Comparison of ENCODE assay signal across 12 cellular contexts in genomic region chr15:55268054-55268695, GRCh38. TPM values are rescaled to one million over a fixed set of nuclear protein-coding genes. Genes with fewer than 3 reads are reported as not detected.
A peak's percentile ranks its signal among the peaks of the same experiment; 100 is the strongest.
DNase-seq lines count a peak whose midpoint lies in the region; ATAC-seq and TF ChIP-seq lines count a peak whose summit lies in the region.
"Had no signal": no experiment of that assay in that cellular context is flagged by ENCODE, and none has a peak within 500 bp of the region (broad histone marks: within the 10 kb centered on the region; RNA-seq: fewer than 3 reads in every experiment).

No MANE protein-coding gene starts in this region.

- H3K4me3 ChIP-seq in left lung (no peak overlapping the region), stomach (no peak overlapping the region)
- H3K4me3 ChIP-seq: GM12878 had no signal

- H3K27ac ChIP-seq in left lung (peak overlapping the region; percentile 47 to 84), stomach (peak overlapping the region in 4 of 5 donors; percentile 50 to 79 (median 62))
- H3K27ac ChIP-seq: epithelial cell of prostate had no signal

- H3K9me3 Mint-ChIP-seq in activated T-cell treated with anti-CD3 and anti-CD28 coated beads, Interleukin-2, amount 50 U/mL, for 4 hours: no peaks in the 10 kb centered on the region
- H3K9me3 Mint-ChIP-seq in activated CD8-positive, alpha-beta T cell treated with anti-CD3 and anti-CD28 coated beads for 36 hours: no peaks in the 10 kb centered on the region

- TF ChIP-seq POLR2A in stomach (IDR thresholded peaks at IDR 0.05): no peak

- DNase-seq in activated T-cell treated with anti-CD3 and anti-CD28 coated beads, Interleukin-2, amount 50 U/mL, for 4 hours: no peak
- DNase-seq in activated T-cell treated with anti-CD3 and anti-CD28 coated beads, Interleukin-2, amount 50 U/mL, for 1 hour: no peak
- DNase-seq in activated CD8-positive, alpha-beta T cell treated with anti-CD3 and anti-CD28 coated beads for 36 hours: no peak
- DNase-seq in left lung: no peak
- no peak for DNase-seq in stomach
- no peak for DNase-seq in C1 segment of cervical spinal cord (lab: John Stamatoyannopoulos, UW)
- DNase-seq in DMS114 treated with DMSO at 0.1 percent for 48 hours (lab: John Stamatoyannopoulos, UW; ENCODE audit: unreplicated experiment): no peak
- DNase-seq: DND-41, NCI-H1092 had no signal

- no peak for TF ChIP-seq EP300 in stomach (IDR thresholded peaks at IDR 0.05)

- H3K4me3 Mint-ChIP-seq in activated T-cell treated with anti-CD3 and anti-CD28 coated beads, Interleukin-2, amount 50 U/mL, for 4 hours: peak overlapping the region; percentile 73
- peak overlapping the region; percentile 72 for H3K4me3 Mint-ChIP-seq in activated CD8-positive, alpha-beta T cell treated with anti-CD3 and anti-CD28 coated beads for 36 hours

- H3K27me3 ChIP-seq in left lung (no peaks in the 10 kb centered on the region), stomach (no peaks in the 10 kb centered on the region)

- H3K4me1 ChIP-seq in left lung (peaks cover 0 to 60% of the 10 kb centered on the region in 2 donors), stomach (peaks cover 5 to 75% (median 21%) of the 10 kb centered on the region in 4 donors)

- peaks cover 67% of the 10 kb centered on the region for H3K4me1 Mint-ChIP-seq in activated T-cell treated with anti-CD3 and anti-CD28 coated beads, Interleukin-2, amount 50 U/mL, for 4 hours (ENCODE audit: low read depth)
- peaks cover 76% of the 10 kb centered on the region for H3K4me1 Mint-ChIP-seq in activated CD8-positive, alpha-beta T cell treated with anti-CD3 and anti-CD28 coated beads for 36 hours (ENCODE audit: low read depth)

- CTCF ChIA-PET in activated CD8-positive, alpha-beta T cell treated with anti-CD3 and anti-CD28 coated beads for 36 hours (lab: Charles Lee): interaction anchor here (0.7 to 2.0 kb wide), 8 partner anchors 8 to 44 kb away, joined by 3 to 11 read pairs (median 5); no protein-coding TSS in a partner anchor

- intact Hi-C loops in activated CD8-positive, alpha-beta T cell treated with anti-CD3 and anti-CD28 coated beads for 36 hours (cut with micrococcal nuclease): no loop called here
- intact Hi-C loops in left lung (cut with DNase I) (no loop called here), stomach (cut with DNase I; ENCODE audit: low total_unique reads) (no loop called here)

- no peak for TF ChIP-seq CTCF in activated CD8-positive, alpha-beta T cell treated with anti-CD3 and anti-CD28 coated beads for 36 hours (IDR thresholded peaks at IDR 0.05)
- TF ChIP-seq CTCF in left lung (IDR thresholded peaks at IDR 0.05) (no peak), stomach (IDR thresholded peaks at IDR 0.05) (no peak)

- no peaks in the 10 kb centered on the region for H3K9me3 ChIP-seq in left lung
- H3K9me3 ChIP-seq in stomach: no peaks in the 10 kb centered on the region

- 85 to 95% (median 91%) methylated on average over 2 of the region's 2 CpGs for WGBS in stomach, 5 donors

- peak overlapping the region; percentile 99 for H3K27ac Mint-ChIP-seq in activated CD8-positive, alpha-beta T cell treated with anti-CD3 and anti-CD28 coated beads for 36 hours

- no peaks in the 10 kb centered on the region for H3K27me3 Mint-ChIP-seq in activated T-cell treated with anti-CD3 and anti-CD28 coated beads, Interleukin-2, amount 50 U/mL, for 4 hours (ENCODE audit: low read depth)
- H3K27me3 Mint-ChIP-seq in activated CD8-positive, alpha-beta T cell treated with anti-CD3 and anti-CD28 coated beads for 36 hours: no peaks in the 10 kb centered on the region

- H3K36me3 Mint-ChIP-seq in activated T-cell treated with anti-CD3 and anti-CD28 coated beads, Interleukin-2, amount 50 U/mL, for 4 hours (ENCODE audit: insufficient read depth): peaks cover 39% of the 10 kb centered on the region
- H3K36me3 Mint-ChIP-seq in activated CD8-positive, alpha-beta T cell treated with anti-CD3 and anti-CD28 coated beads for 36 hours (ENCODE audit: low read depth): peaks cover 72% of the 10 kb centered on the region

- H3K36me3 ChIP-seq in left lung (peaks cover 2 to 5% of the 10 kb centered on the region in 2 donors), stomach (peaks cover 0 to 50% (median 16%) of the 10 kb centered on the region in 4 donors)

- no peak for ATAC-seq in activated T-cell treated with anti-CD3 and anti-CD28 coated beads, Interleukin-2, amount 50 U/mL, for 4 hours
- ATAC-seq in activated CD8-positive, alpha-beta T cell treated with anti-CD3 and anti-CD28 coated beads for 36 hours: no peak
- ATAC-seq in left lung: no peak
- ATAC-seq in GM19395 (IDR thresholded peaks at IDR 0.05; ENCODE audit: unreplicated experiment): no peak

- POLR2A ChIA-PET in activated CD8-positive, alpha-beta T cell treated with anti-CD3 and anti-CD28 coated beads for 36 hours (lab: Charles Lee): interaction anchor here (1.0 to 3.3 kb wide), 8 partner anchors 10 to 49 kb away, joined by 3 to 30 read pairs (median 4); no protein-coding TSS in a partner anchor

RNA-seq across cellular contexts. Expression of gene RAB27A, which starts 21.4 kb away (rescaled TPM):
- 100 to 1,000 TPM in 2 of 3 donors, 10 to 100 TPM in 1; 95.3 to 144 (median 108) TPM for total RNA-seq in activated T-cell treated with anti-CD3 and anti-CD28 coated beads, Interleukin-2, amount 50 U/mL, for 4 hours
- total RNA-seq in activated CD8-positive, alpha-beta T cell treated with anti-CD3 and anti-CD28 coated beads for 36 hours: 100 to 1,000 TPM; 122 to 125 TPM
- total RNA-seq in left lung: 10 to 100 TPM; 58.1 to 85.7 TPM
- 10 to 100 TPM in 4 of 5 donors, 1 to 10 TPM in 1; 4.3 to 78.4 (median 56.7) TPM for total RNA-seq in stomach
- polyA plus RNA-seq in stomach: 100 to 1,000 TPM in 1 of 3 donors, 10 to 100 TPM in 2; 19.0 to 146 (median 59.5) TPM

RNA-seq across cellular contexts. Expression of gene PIGBOS1, which starts 50.7 kb away (rescaled TPM):
- 10 to 100 TPM; 10.3 to 13.0 (median 10.8) TPM for total RNA-seq in activated T-cell treated with anti-CD3 and anti-CD28 coated beads, Interleukin-2, amount 50 U/mL, for 4 hours
- total RNA-seq in activated CD8-positive, alpha-beta T cell treated with anti-CD3 and anti-CD28 coated beads for 36 hours: 10 to 100 TPM; 10.5 to 13.2 TPM
- total RNA-seq in left lung (10 to 100 TPM in 1 of 2 donors, 1 to 10 TPM in 1; 9.8 to 12.7 TPM), stomach (10 to 100 TPM in 3 of 5 donors, 1 to 10 TPM in 2; 7.0 to 12.7 (median 11.2) TPM)
- 10 to 100 TPM; 21.2 to 28.8 (median 23.8) TPM for polyA plus RNA-seq in stomach

RNA-seq across cellular contexts. Expression of gene PIGB, which starts 50.8 kb away (rescaled TPM):
- 10 to 100 TPM; 12.2 to 14.2 (median 13.0) TPM for total RNA-seq in activated T-cell treated with anti-CD3 and anti-CD28 coated beads, Interleukin-2, amount 50 U/mL, for 4 hours
- 10 to 100 TPM; 14.0 to 17.5 TPM for total RNA-seq in activated CD8-positive, alpha-beta T cell treated with anti-CD3 and anti-CD28 coated beads for 36 hours
- 10 to 100 TPM; 13.6 to 17.6 TPM for total RNA-seq in left lung
- total RNA-seq in stomach: 10 to 100 TPM in 2 of 5 donors, 1 to 10 TPM in 2, under 1 TPM in 1; 0.58 to 21.2 (median 5.3) TPM
- 10 to 100 TPM in 1 of 3 donors, 1 to 10 TPM in 2; 6.3 to 12.8 (median 9.2) TPM for polyA plus RNA-seq in stomach
